6 cellular contexts compared by ENCODE assay signal in the genomic region with DNA sequence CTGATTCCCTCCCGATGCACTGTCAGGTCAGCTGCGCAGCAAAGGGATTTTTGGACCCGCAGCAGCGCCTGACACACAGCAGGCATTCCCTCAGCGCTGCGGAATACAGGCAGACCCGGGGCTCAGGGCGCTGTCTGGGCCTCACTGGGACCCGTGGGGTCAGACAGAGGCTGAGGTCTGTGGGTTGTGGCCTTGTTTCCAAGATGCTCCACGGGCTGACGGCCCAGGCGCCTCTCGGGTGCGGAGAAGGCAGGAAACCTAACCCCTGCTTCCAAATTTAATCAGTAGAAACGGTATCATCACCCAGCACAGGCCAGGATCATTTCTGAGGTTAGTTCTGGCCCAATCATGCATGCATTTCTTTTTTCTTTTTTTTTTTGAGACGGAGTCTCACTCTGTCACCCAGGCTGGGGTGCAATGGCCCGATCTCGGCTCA. TPM values are rescaled to one million over a fixed set of nuclear protein-coding genes. Genes with fewer than 3 reads are reported as not detected.
A peak's percentile ranks its signal among the peaks of the same experiment; 100 is the strongest.
DNase-seq lines count a peak whose midpoint lies in the region; ATAC-seq and FAIRE-seq lines count a peak whose summit lies in the region.

No MANE protein-coding gene starts in this region.

- peak overlapping the region; percentile 77 to 97 (median 85) for H3K4me3 Mint-ChIP-seq in naive B cell

- peak overlapping the region; percentile 68; the same call in 1 of the 2 replicates for H3K4me3 ChIP-seq in GM08714 (ENCODE audit: low read length)

- peaks cover 23 to 48% (median 42%) of the 10 kb centered on the region in 3 donors for H3K4me1 Mint-ChIP-seq in naive B cell

- H3K27ac ChIP-seq in angular gyrus (ENCODE audit: low read depth, low read length) = peak overlapping the region; percentile 98

- peaks cover 0 to 10% (median 0%) of the 10 kb centered on the region in 3 donors for H3K27me3 Mint-ChIP-seq in naive B cell

- H3K27ac Mint-ChIP-seq in naive B cell = peak overlapping the region; percentile 72 to 97 (median 90)

- H3K9me3 Mint-ChIP-seq in naive B cell = no peaks in the 10 kb centered on the region

- no peak for FAIRE-seq in HTR-8/SVneo (lab: Jason Lieb, UNC)

- ATAC-seq in naive B cell (ENCODE audit: low read depth in 2 of 2) = no peak

- no peaks in the 10 kb centered on the region for H3K36me3 Mint-ChIP-seq in naive B cell

- DNase-seq in naive B cell = no peak
- DNase-seq in NCI-H1092 (lab: John Stamatoyannopoulos, UW) = no peak
- no peak for DNase-seq in HTR-8/SVneo (ENCODE audit: insufficient read length, low spot score)
- no peak for DNase-seq in NK-92 treated with Interleukin-12 subunit alpha and Interleukin-12 subunit beta, amount 100 ng/mL, for 24 hours (lab: John Stamatoyannopoulos, UW)

RNA-seq across cellular contexts. Expression of gene RNF126, which starts 0.7 kb away (rescaled TPM):
- polyA plus RNA-seq in naive B cell (ENCODE audit: low read depth in 6 of 6) = 10 to 100 TPM; 51.0 to 72.4 (median 59.1) TPM

RNA-seq across cellular contexts. Expression of gene FSTL3, which starts 12.5 kb away (rescaled TPM):
- polyA plus RNA-seq in naive B cell (ENCODE audit: low read depth in 6 of 6) = 1 to 10 TPM in 4 of 6 donors, under 1 TPM in 1, not detected in 1; 0.77 to 3.6 (median 2.8) TPM

RNA-seq across cellular contexts. Expression of gene FGF22, which starts 24.0 kb away (rescaled TPM):
- polyA plus RNA-seq in naive B cell (ENCODE audit: low read depth in 6 of 6) = not detected

RNA-seq across cellular contexts. Expression of gene POLRMT, which starts 30.4 kb away (rescaled TPM):
- 10 to 100 TPM; 12.1 to 56.8 (median 34.4) TPM for polyA plus RNA-seq in naive B cell (ENCODE audit: low read depth in 6 of 6)

RNA-seq across cellular contexts. Expression of gene PRSS57, which starts 31.6 kb away (rescaled TPM):
- not detected for polyA plus RNA-seq in naive B cell (ENCODE audit: low read depth in 6 of 6)
